ENCODE assay signal across 8 cellular contexts in genomic region chr12:7130791-7131501, GRCh38. TPM values are rescaled to one million over a fixed set of nuclear protein-coding genes. Genes with fewer than 3 reads are reported as not detected.
DNase-seq lines count a peak whose midpoint lies in the region; ATAC-seq and TF ChIP-seq lines count a peak whose summit lies in the region.

No MANE protein-coding gene starts in this region.

- TF ChIP-seq EP300 in SK-N-SH (IDR thresholded peaks at IDR 0.05; ENCODE audit: borderline replicate concordance in 1 of 2, low read depth in 1 of 2, low read length in 1 of 2) = no peak

- CTCF ChIA-PET in SK-N-SH (lab: Yijun Ruan, JAX) = interaction anchor here (1.0 to 2.1 kb wide), 6 partner anchors 10 to 58 kb away, joined by 3 to 9 read pairs (median 6); no protein-coding TSS in a partner anchor

- H3K36me3 ChIP-seq in GM06990 (ENCODE audit: control insufficient read depth, insufficient read depth, low read length) (peaks cover 2% of the 10 kb centered on the region), SK-N-SH (replicated peaks in 1 of 2; ENCODE audit: control insufficient read depth in 1 of 2, insufficient read depth in 2 of 2, low read length in 1 of 2) (peaks cover 0 to 3% of the 10 kb centered on the region in 2 experiments), psoas muscle (ENCODE audit: insufficient read depth in 1 of 2, low read depth in 1 of 2) (no peaks in the 10 kb centered on the region)

- H3K9me2 ChIP-seq in SK-N-SH = no peaks in the 10 kb centered on the region

- TF ChIP-seq CTCF in GM06990 (IDR thresholded peaks at IDR 0.05; ENCODE audit: insufficient read depth, low read length, poor library complexity, severe bottlenecking) = peak; percentile 25
- TF ChIP-seq CTCF in SK-N-SH (IDR thresholded peaks at IDR 0.05) = no peak
- TF ChIP-seq CTCF in psoas muscle (IDR thresholded peaks at IDR 0.05) = no peak

- H3K27me3 ChIP-seq in GM06990 (replicated peaks; ENCODE audit: control insufficient read depth, insufficient read depth, low read length) = no peaks in the 10 kb centered on the region
- H3K27me3 ChIP-seq in SK-N-SH (ENCODE audit: insufficient read depth) = 0 out of 2 replicates have a peak, but pooled peaks cover 7% of the 10 kb centered on the region
- H3K27me3 ChIP-seq in right cardiac atrium (ENCODE audit: control insufficient read depth, insufficient read depth) = no peaks in the 10 kb centered on the region
- H3K27me3 ChIP-seq in psoas muscle (ENCODE audit: insufficient read depth in 3 of 3, low read length in 2 of 3) = peaks cover 0 to 31% (median 5%) of the 10 kb centered on the region in 3 donors

- TF ChIP-seq RAD21 in SK-N-SH (IDR thresholded peaks at IDR 0.05; ENCODE audit: low read length) = no peak

- H3K4me3 ChIP-seq in GM06990 (replicated peaks; ENCODE audit: low read depth, low read length) (peak overlapping the region; percentile 85), SK-N-SH (ENCODE audit: low read depth in 2 of 2, low read length in 1 of 2) (peak overlapping the region; percentile 71 to 76), right cardiac atrium (ENCODE audit: low read length) (peak overlapping the region; percentile 83), psoas muscle (peak overlapping the region; percentile 65)

- H3K4me2 ChIP-seq in SK-N-SH = peak overlapping the region; percentile 95

- H3K27ac ChIP-seq in SK-N-SH (ENCODE audit: low read depth in 2 of 2, low read length in 1 of 2) (peak overlapping the region in 1 of 2 experiments; percentile 53; a peak in 1 of 4 replicates), right cardiac atrium (ENCODE audit: low read length) (peak overlapping the region; percentile 14), psoas muscle (no peak overlapping the region)

- POLR2A ChIA-PET in SK-N-SH (lab: Yijun Ruan, JAX) = no interaction called here

- 30% methylated on average over 26 of the region's 26 CpGs for whole genome bisulfite sequencing in SK-N-SH (ENCODE audit: low lambda C conversion rate)
- 4% methylated on average over 26 of the region's 26 CpGs for WGBS in right cardiac atrium
- 7 to 8% (median 8%) methylated on average over 26 of the region's 26 CpGs for WGBS in psoas muscle, 3 donors

- intact Hi-C loops in right cardiac atrium (cut with DNase I) = no loop called here
- intact Hi-C loops in psoas muscle (cut with DNase I) = no loop called here

- no peaks in the 10 kb centered on the region for H3K79me2 ChIP-seq in SK-N-SH (ENCODE audit: insufficient read depth)

- H3K9me3 ChIP-seq in SK-N-SH = no peaks in the 10 kb centered on the region
- H3K9me3 ChIP-seq in right cardiac atrium (ENCODE audit: control insufficient read depth, low read length) = no peaks in the 10 kb centered on the region
- no peaks in the 10 kb centered on the region for H3K9me3 ChIP-seq in psoas muscle

- peak overlapping the region; percentile 83; the same call in 1 of the 2 replicates for H2AFZ ChIP-seq in SK-N-SH (ENCODE audit: low read depth)

- H3F3A ChIP-seq in SK-N-SH (replicated peaks; ENCODE audit: insufficient read depth) = no peaks in the 10 kb centered on the region

- ATAC-seq in HG03103 (IDR thresholded peaks at IDR 0.05; ENCODE audit: low read depth, unreplicated experiment) (peak; percentile 40), right cardiac atrium (peak; percentile 49 to 50), psoas muscle (peak; percentile 23 to 53 (median 38))

- H3K4me1 ChIP-seq in SK-N-SH (ENCODE audit: control insufficient read depth in 1 of 2, insufficient read depth in 2 of 2, low read depth in 1 of 2, low read length in 1 of 2) (peaks cover 0 to 13% of the 10 kb centered on the region in 2 experiments; a peak in 1 of 4 replicates), right cardiac atrium (ENCODE audit: control insufficient read depth, insufficient read depth, low read length) (peaks cover 12% of the 10 kb centered on the region), psoas muscle (peaks cover 8% of the 10 kb centered on the region)

- DNase-seq in GM06990 (ENCODE audit: extremely low read depth, insufficient read length) = peak; percentile 39
- peak; percentile 78 for DNase-seq in SK-N-SH
- DNase-seq in anterior cingulate cortex (lab: John Stamatoyannopoulos, UW) = peak in 40 of 58 donors; percentile 9 to 66 (median 28)
- peak in 2 of 3 donors; percentile 76 to 81 for DNase-seq in right cardiac atrium
- peak in 1 of 2 donors; percentile 33 for DNase-seq in psoas muscle
- no peak for DNase-seq in SHP77 treated with DMSO at 0.1 percent for 48 hours (lab: John Stamatoyannopoulos, UW)
- no peak for DNase-seq in NCI-H187 treated with DMSO at 0.1 percent for 48 hours (lab: John Stamatoyannopoulos, UW)

- no peaks in the 10 kb centered on the region for H4K20me1 ChIP-seq in SK-N-SH (ENCODE audit: insufficient read depth)

- peak overlapping the region; percentile 29; the same call in 1 of the 2 replicates for H3K9ac ChIP-seq in SK-N-SH

TF ChIP-seq in SK-N-SH, 30 proteins besides CTCF, POLR2A, EP300 and RAD21:
- no peak for TF ChIP-seq SMC3 (IDR thresholded peaks at IDR 0.05; ENCODE audit: low read depth, low read length)
- peak; percentile 65; the same call in 1 of the 2 replicates for TF ChIP-seq MXI1 (IDR thresholded peaks at IDR 0.05; ENCODE audit: low read depth, low read length)

RNA-seq across cellular contexts. Expression of gene CLSTN3, which starts 0.8 kb away (rescaled TPM):
- 12.7 and 12.9 TPM in 2 replicates for polyA plus RNA-seq in SK-N-SH (2012; rRNA removed)
- polyA plus RNA-seq in SK-N-SH (2012; cell fraction: cytosol; rRNA removed) = 7.2 and 8.7 TPM in 2 replicates
- 34.7 and 40.9 TPM in 2 replicates for polyA plus RNA-seq in SK-N-SH (2012; cell fraction: nucleus; rRNA removed)
- total RNA-seq in right cardiac atrium = 10 to 100 TPM in 3 of 4 donors, 1 to 10 TPM in 1; 7.0 to 11.1 (median 10.7) TPM
- 13.6 TPM for polyA plus RNA-seq in right cardiac atrium
- total RNA-seq in psoas muscle = 1 to 10 TPM; 2.8 to 5.1 (median 3.3) TPM
- polyA plus RNA-seq in psoas muscle = 1 to 10 TPM; 1.2 to 3.6 (median 1.3) TPM

RNA-seq across cellular contexts. Expression of gene RBP5, which starts 2.3 kb away (rescaled TPM):
- polyA plus RNA-seq in SK-N-SH (2012; rRNA removed) (0.06 and 0.12 TPM in 2 replicates), right cardiac atrium (0.77 TPM), psoas muscle (1 to 10 TPM in 2 of 3 donors, under 1 TPM in 1; 0.18 to 1.4 (median 1.2) TPM)
- polyA plus RNA-seq in SK-N-SH (2012; cell fraction: cytosol; rRNA removed) = 0.08 and 0.22 TPM in 2 replicates
- 0.70 and 0.79 TPM in 2 replicates for polyA plus RNA-seq in SK-N-SH (2012; cell fraction: nucleus; rRNA removed)
- total RNA-seq in right cardiac atrium (1 to 10 TPM in 1 of 4 donors, under 1 TPM in 2, not detected in 1; 0.47 to 1.7 (median 0.65) TPM), psoas muscle (under 1 TPM in 2 of 4 donors, not detected in 2; 0.48 to 0.61 TPM)

RNA-seq across cellular contexts. Expression of gene C1RL, which starts 21.9 kb away (rescaled TPM):
- polyA plus RNA-seq in SK-N-SH (2012; rRNA removed) = 8.3 and 9.5 TPM in 2 replicates
- polyA plus RNA-seq in SK-N-SH (2012; cell fraction: cytosol; rRNA removed) = 6.2 and 6.7 TPM in 2 replicates
- 19.7 and 20.2 TPM in 2 replicates for polyA plus RNA-seq in SK-N-SH (2012; cell fraction: nucleus; rRNA removed)
- 10 to 100 TPM; 17.6 to 29.6 (median 21.6) TPM for total RNA-seq in right cardiac atrium
- 16.7 TPM for polyA plus RNA-seq in right cardiac atrium
- total RNA-seq in psoas muscle = 10 to 100 TPM; 14.6 to 17.0 (median 15.5) TPM
- polyA plus RNA-seq in psoas muscle = 1 to 10 TPM; 2.7 to 6.2 (median 5.1) TPM

RNA-seq across cellular contexts. Expression of gene C1R, which starts 38.7 kb away (rescaled TPM):
- 18.7 and 20.1 TPM in 2 replicates for polyA plus RNA-seq in SK-N-SH (2012; rRNA removed)
- polyA plus RNA-seq in SK-N-SH (2012; cell fraction: cytosol; rRNA removed) = 10.1 and 14.5 TPM in 2 replicates
- 16.0 and 22.2 TPM in 2 replicates for polyA plus RNA-seq in SK-N-SH (2012; cell fraction: nucleus; rRNA removed)
- 100 to 1,000 TPM; 245 to 447 (median 372) TPM for total RNA-seq in right cardiac atrium
- polyA plus RNA-seq in right cardiac atrium = 201 TPM
- total RNA-seq in psoas muscle = 10 to 100 TPM; 63.2 to 70.9 (median 68.1) TPM
- 10 to 100 TPM; 32.4 to 58.4 (median 44.5) TPM for polyA plus RNA-seq in psoas muscle

RNA-seq across cellular contexts. Expression of gene PEX5, which starts 58.5 kb away (rescaled TPM):
- polyA plus RNA-seq in SK-N-SH (2012; rRNA removed) = 21.6 and 22.6 TPM in 2 replicates
- 18.1 and 20.7 TPM in 2 replicates for polyA plus RNA-seq in SK-N-SH (2012; cell fraction: cytosol; rRNA removed)
- 34.3 and 38.7 TPM in 2 replicates for polyA plus RNA-seq in SK-N-SH (2012; cell fraction: nucleus; rRNA removed)
- total RNA-seq in right cardiac atrium = 10 to 100 TPM; 23.5 to 35.2 (median 29.8) TPM
- polyA plus RNA-seq in right cardiac atrium = 13.0 TPM
- total RNA-seq in psoas muscle = 100 to 1,000 TPM in 2 of 4 donors, 10 to 100 TPM in 2; 54.6 to 103 (median 94.2) TPM
- 10 to 100 TPM; 51.9 to 98.9 (median 73.0) TPM for polyA plus RNA-seq in psoas muscle

Comparison
In these comparisons a context has a peak if more than half of its experiments do, and no peak if none do; other contexts are left out.
1. DNase-seq: peak in GM06990 (single experiment), SK-N-SH (single experiment), anterior cingulate cortex (40 of 58) and right cardiac atrium (2 of 3); none in SHP77 treated with DMSO at 0.1 percent for 48 hours (single experiment) and NCI-H187 treated with DMSO at 0.1 percent for 48 hours (single experiment).
2. Peak in every context shown above with its lines, with median percentiles within 50 percentile points of each other: H3K4me3 ChIP-seq and ATAC-seq.